1 cellular context compared by ENCODE assay signal in the genomic region with DNA sequence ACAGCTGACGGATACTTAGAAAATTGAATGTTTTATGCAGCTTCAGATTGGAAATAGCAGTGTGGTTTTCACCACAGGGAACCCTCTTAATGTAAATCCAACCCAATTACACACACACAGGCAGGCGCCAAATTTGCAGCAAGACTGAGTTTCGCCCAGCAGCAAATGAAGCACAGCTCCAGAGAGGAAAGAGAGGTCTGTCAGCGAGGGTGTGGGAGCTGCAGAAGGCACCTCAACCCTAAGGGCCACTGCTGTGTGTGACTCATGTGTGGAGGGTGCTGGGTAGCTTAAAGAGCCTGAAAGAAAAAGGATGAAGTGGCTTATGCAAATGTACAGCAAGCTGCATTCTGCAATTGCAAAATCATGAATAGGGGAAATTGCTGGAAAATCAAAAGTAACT.
TF ChIP-seq lines count a peak whose summit lies in the region.

No MANE protein-coding gene starts in this region.

TF ChIP-seq in GM23338, 12 proteins besides CTCF, POLR2A, EP300 and RAD21 (continued from another document):
- TF ChIP-seq ZNF462 (CRISPR knock-in tag; IDR thresholded peaks at IDR 0.05) (no peak), POLR2AphosphoS5 (IDR thresholded peaks at IDR 0.05; ENCODE audit: low read depth) (no peak), ZNF114 (CRISPR knock-in tag; IDR thresholded peaks at IDR 0.05) (no peak), STAT1 (IDR thresholded peaks at IDR 0.05; ENCODE audit: unreplicated experiment) (no peak), CREB1 (CRISPR knock-in tag; IDR thresholded peaks at IDR 0.05; ENCODE audit: low read depth) (no peak)
